Comparison of ENCODE assay signal across 8 cellular contexts in the genomic region with DNA sequence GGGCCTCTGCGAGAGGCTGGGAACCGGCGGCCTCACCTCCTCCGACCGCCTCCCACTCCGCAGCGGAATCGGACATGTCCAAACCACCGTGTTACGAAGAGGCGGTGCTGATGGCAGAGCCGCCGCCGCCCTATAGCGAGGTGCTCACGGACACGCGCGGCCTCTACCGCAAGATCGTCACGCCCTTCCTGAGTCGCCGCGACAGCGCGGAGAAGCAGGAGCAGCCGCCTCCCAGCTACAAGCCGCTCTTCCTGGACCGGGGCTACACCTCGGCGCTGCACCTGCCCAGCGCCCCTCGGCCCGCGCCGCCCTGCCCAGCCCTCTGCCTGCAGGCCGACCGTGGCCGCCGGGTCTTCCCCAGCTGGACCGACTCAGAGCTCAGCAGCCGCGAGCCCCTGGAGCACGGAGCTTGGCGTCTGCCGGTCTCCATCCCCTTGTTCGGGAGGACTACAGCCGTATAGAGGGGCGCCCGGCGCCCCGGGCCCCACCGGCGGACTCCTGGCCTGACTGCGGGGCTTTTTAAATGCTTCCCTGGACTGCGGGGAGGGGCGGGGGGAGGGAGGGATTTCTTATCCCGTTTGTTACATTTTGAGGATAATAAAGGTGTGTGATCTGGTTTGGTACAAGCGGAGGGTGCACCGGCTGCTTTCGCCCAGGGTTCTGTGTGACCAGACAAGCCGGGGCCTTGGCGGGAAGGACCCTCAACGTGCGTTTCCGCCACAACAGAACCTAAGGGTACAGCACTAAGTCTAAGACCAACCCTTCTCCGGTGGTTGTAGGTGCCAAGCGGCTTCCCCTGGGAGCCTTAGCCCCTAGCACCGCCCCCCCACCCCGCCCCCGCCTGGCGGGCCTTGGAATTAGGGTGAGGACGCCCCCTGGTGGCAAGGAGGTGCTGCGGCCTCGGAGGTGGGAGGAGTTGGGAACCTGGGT. TPM values are rescaled to one million over a fixed set of nuclear protein-coding genes. Genes with fewer than 3 reads are reported as not detected.
A peak's percentile ranks its signal among the peaks of the same experiment; 100 is the strongest.
DNase-seq lines count a peak whose midpoint lies in the region; ATAC-seq, FAIRE-seq and TF ChIP-seq lines count a peak whose summit lies in the region.

No MANE protein-coding gene starts in this region.

- H3K4me1 Mint-ChIP-seq in CD4-positive, alpha-beta T cell (ENCODE audit: low read depth), result peaks cover 37% of the 10 kb centered on the region
- peaks cover 7% of the 10 kb centered on the region for H3K4me1 Mint-ChIP-seq in endothelial cell (ENCODE audit: unreplicated experiment)

- DNase-seq in CD4-positive, alpha-beta T cell, result peak; percentile 89 to 97 (median 96)
- DNase-seq in HTR-8/SVneo (ENCODE audit: insufficient read length, low spot score) (peak; percentile 92), NOMO-1 treated with dmso at 0.1 percent for 144 hours (lab: John Stamatoyannopoulos, UW; ENCODE audit: unreplicated experiment) (peak; percentile 79), endothelial cell (ENCODE audit: low spot score) (peak; percentile 99), midbrain (lab: John Stamatoyannopoulos, UW) (peak; percentile 85)
- peak; percentile 86 for DNase-seq in activated CD8-positive, alpha-beta memory T cell treated with anti-CD3 and anti-CD28 coated beads, Interleukin-2, amount 50 U/mL, for 1 hour (ENCODE audit: extremely low read depth)
- peak; percentile 91 to 95 for DNase-seq in stimulated activated CD8-positive, alpha-beta memory T cell treated with anti-CD3 and anti-CD28 coated beads, Interleukin-2, amount 100 ng/mL, for 1 hour (ENCODE audit: low read depth in 2 of 2)

- TF ChIP-seq CTCF in CD4-positive, alpha-beta T cell (IDR thresholded peaks at IDR 0.05), result peak; percentile 99
- TF ChIP-seq CTCF in endothelial cell (IDR thresholded peaks at IDR 0.05; ENCODE audit: unreplicated experiment), result peak; percentile 97

- H3K27me3 ChIP-seq in CD4-positive, alpha-beta T cell (ENCODE audit: control insufficient read depth, insufficient read depth, low read length), result no peaks in the 10 kb centered on the region

- no peak for FAIRE-seq in HTR-8/SVneo (lab: Jason Lieb, UNC)

- CTCF ChIA-PET in CD4-positive, alpha-beta T cell (lab: Charles Lee), result interaction anchor here (0.7 to 16.6 kb wide), 25 partner anchors 10 to 143 kb away, joined by 3 to 352 read pairs (median 4); a partner anchor contains a TSS

- H3K9me3 ChIP-seq in CD4-positive, alpha-beta T cell (ENCODE audit: control insufficient read depth, low read length), result no peaks in the 10 kb centered on the region

- no peaks in the 10 kb centered on the region for H3K9me3 Mint-ChIP-seq in CD4-positive, alpha-beta T cell
- no peaks in the 10 kb centered on the region for H3K9me3 Mint-ChIP-seq in endothelial cell (ENCODE audit: unreplicated experiment)

- intact Hi-C loops in CD4-positive, alpha-beta T cell (cut with DNase I, micrococcal nuclease), result loop anchor here (1.0 to 5.0 kb wide), 7 partner anchors 30 to 145 kb away; a partner anchor contains a TSS

- H3K36me3 Mint-ChIP-seq in CD4-positive, alpha-beta T cell (ENCODE audit: low read depth), result peaks cover 8% of the 10 kb centered on the region
- H3K36me3 Mint-ChIP-seq in endothelial cell (ENCODE audit: low read depth, unreplicated experiment), result peaks cover 3% of the 10 kb centered on the region

- peak overlapping the region; percentile 95 for H3K27ac ChIP-seq in CD4-positive, alpha-beta T cell (ENCODE audit: low read depth, low read length)

- peak; percentile 28 for ATAC-seq in CD4-positive, alpha-beta T cell (ENCODE audit: poor library complexity)
- peak; percentile 14 for ATAC-seq in GM19438 (IDR thresholded peaks at IDR 0.05; ENCODE audit: low read depth, unreplicated experiment)

- peak overlapping the region; percentile 93 for H3K27ac Mint-ChIP-seq in CD4-positive, alpha-beta T cell
- peak overlapping the region; percentile 70 for H3K27ac Mint-ChIP-seq in endothelial cell (ENCODE audit: unreplicated experiment)

- POLR2A ChIA-PET in CD4-positive, alpha-beta T cell (lab: Charles Lee), result interaction anchor here (0.7 to 14.1 kb wide), 19 partner anchors 8 to 323 kb away, joined by 3 to 435 read pairs (median 6); a partner anchor contains a TSS

- H3K4me3 Mint-ChIP-seq in CD4-positive, alpha-beta T cell, result peak overlapping the region; percentile 91
- H3K4me3 Mint-ChIP-seq in endothelial cell (ENCODE audit: unreplicated experiment), result peak overlapping the region; percentile 84

- no peaks in the 10 kb centered on the region for H3K27me3 Mint-ChIP-seq in CD4-positive, alpha-beta T cell
- H3K27me3 Mint-ChIP-seq in endothelial cell (ENCODE audit: unreplicated experiment), result peaks cover 21% of the 10 kb centered on the region

RNA-seq across cellular contexts. Expression of a gene that starts 9.3 kb away (rescaled TPM):
- total RNA-seq in CD4-positive, alpha-beta T cell, result 10 to 100 TPM; 23.3 to 23.5 TPM
- 0.97 TPM for total RNA-seq in endothelial cell (ENCODE audit: unreplicated experiment)

RNA-seq across cellular contexts. Expression of a gene that starts 17.5 kb away (rescaled TPM):
- 1 to 10 TPM; 1.8 to 2.5 TPM for total RNA-seq in CD4-positive, alpha-beta T cell
- total RNA-seq in endothelial cell (ENCODE audit: unreplicated experiment), result 315 TPM

RNA-seq across cellular contexts. Expression of a gene that starts 29.4 kb away (rescaled TPM):
- total RNA-seq in CD4-positive, alpha-beta T cell, result 100 to 1,000 TPM; 186 to 192 TPM
- total RNA-seq in endothelial cell (ENCODE audit: unreplicated experiment), result 33.1 TPM

RNA-seq across cellular contexts. Expression of a gene that starts 41.5 kb away (rescaled TPM):
- total RNA-seq in CD4-positive, alpha-beta T cell, result 1 to 10 TPM; 5.2 to 6.0 TPM
- 238 TPM for total RNA-seq in endothelial cell (ENCODE audit: unreplicated experiment)

RNA-seq across cellular contexts. Expression of a gene that starts 46.6 kb away (rescaled TPM):
- total RNA-seq in CD4-positive, alpha-beta T cell, result under 1 TPM; 0.20 to 0.60 TPM
- total RNA-seq in endothelial cell (ENCODE audit: unreplicated experiment), result 1.4 TPM

Comparison
In these comparisons a context has a peak if more than half of its experiments do, and no peak if none do; other contexts are left out.
1. Peak in every context shown above with its lines: DNase-seq, ATAC-seq and H3K27ac ChIP-seq.
2. RNA of a gene that starts 9.3 kb away (total RNA-seq): 23.3 to 23.5 TPM in CD4-positive, alpha-beta T cell; 0.97 TPM in endothelial cell (single experiment); every median in the first group is over 10 times any median in the second.
3. RNA of a gene that starts 17.5 kb away (total RNA-seq): 315 TPM in endothelial cell (single experiment); 1.8 to 2.5 TPM in CD4-positive, alpha-beta T cell; every median in the first group is over 10 times any median in the second.